ENCODE assay signal across 20 cellular contexts in genomic region chr10:104036518-104037260, GRCh38. TPM values are rescaled to one million over a fixed set of nuclear protein-coding genes. Genes with fewer than 3 reads are reported as not detected.
"Had no signal": no experiment of that assay in that cellular context is flagged by ENCODE, and none has a peak within 500 bp of the region (broad histone marks: within the 10 kb centered on the region; RNA-seq: fewer than 3 reads in every experiment).

No MANE protein-coding gene starts in this region.

- H3K36me3 Mint-ChIP-seq: activated naive CD4-positive, alpha-beta T cell treated with anti-CD3 and anti-CD28 coated beads, Interleukin-2, amount 50 U/mL, for 72 hours had no signal

- H3K9me3 Mint-ChIP-seq: activated naive CD4-positive, alpha-beta T cell treated with anti-CD3 and anti-CD28 coated beads, Interleukin-2, amount 50 U/mL, for 72 hours; activated T-cell treated with anti-CD3 and anti-CD28 coated beads, Interleukin-2, amount 50 U/mL, for 4 hours; naive thymus-derived CD8-positive, alpha-beta T cell had no signal

- H3K4me3 Mint-ChIP-seq: activated T-cell treated with anti-CD3 and anti-CD28 coated beads, Interleukin-2, amount 50 U/mL, for 4 hours; naive thymus-derived CD8-positive, alpha-beta T cell; stimulated activated memory B cell treated with anti-CD40 and anti-IgM and Interleukin-4, amounts not matched to agents 10 μg/mL and 1 μg/mL and 100 μg/mL, for 72 hours had no signal

- ATAC-seq: activated T-cell treated with anti-CD3 and anti-CD28 coated beads, Interleukin-2, amount 50 U/mL, for 4 hours; body of pancreas; naive thymus-derived CD8-positive, alpha-beta T cell had no signal

- H3K4me2 ChIP-seq: smooth muscle cell had no signal

- H3K4me1 ChIP-seq: body of pancreas had no signal

- H3K27me3 Mint-ChIP-seq: naive thymus-derived CD8-positive, alpha-beta T cell; stimulated activated memory B cell treated with anti-CD40 and anti-IgM and Interleukin-4, amounts not matched to agents 10 μg/mL and 1 μg/mL and 100 μg/mL, for 72 hours had no signal

- H3K27ac Mint-ChIP-seq: naive thymus-derived CD8-positive, alpha-beta T cell; stimulated activated memory B cell treated with anti-CD40 and anti-IgM and Interleukin-4, amounts not matched to agents 10 μg/mL and 1 μg/mL and 100 μg/mL, for 72 hours had no signal

- H3K27me3 ChIP-seq: body of pancreas had no signal

- DNase-seq: activated effector memory CD4-positive, alpha-beta T cell treated with anti-CD3 and anti-CD28 coated beads, Interleukin-2, amount 50 U/mL, for 16 hours; activated T-cell treated with anti-CD3 and anti-CD28 coated beads, Interleukin-2, amount 50 U/mL, for 4 hours; amniotic stem cell; body of pancreas; central memory CD4-positive, alpha-beta T cell; effector memory CD4-positive, alpha-beta T cell; hippocampal formation; mucosa of descending colon; naive thymus-derived CD8-positive, alpha-beta T cell; nucleus accumbens; substantia nigra; SW 1271; T-helper 9 cell; trophoblast cell had no signal

- H3K27ac ChIP-seq: body of pancreas, coronary artery, epithelial cell of prostate had no signal

- H3K4me3 ChIP-seq: body of pancreas, coronary artery, mucosa of descending colon, smooth muscle cell had no signal

- H3K9me3 ChIP-seq: body of pancreas, mucosa of descending colon had no signal

- H3K4me1 Mint-ChIP-seq: stimulated activated memory B cell treated with anti-CD40 and anti-IgM and Interleukin-4, amounts not matched to agents 10 μg/mL and 1 μg/mL and 100 μg/mL, for 72 hours had no signal

RNA-seq across cellular contexts. Expression of gene COL17A1, which starts 49.0 kb away (rescaled TPM):
- total RNA-seq: activated CD8-positive, alpha-beta memory T cell treated with anti-CD3 and anti-CD28 coated beads for 36 hours; activated naive CD4-positive, alpha-beta T cell treated with anti-CD3 and anti-CD28 coated beads, Interleukin-2, amount 50 U/mL, for 72 hours; naive thymus-derived CD8-positive, alpha-beta T cell had no signal
- polyA plus RNA-seq: naive thymus-derived CD8-positive, alpha-beta T cell had no signal
